In genomic region chr3:108103040-108103751, GRCh38 we compare ENCODE assay signal across 19 cellular contexts. TPM values are rescaled to one million over a fixed set of nuclear protein-coding genes. Genes with fewer than 3 reads are reported as not detected.
DNase-seq lines count a peak whose midpoint lies in the region; ATAC-seq and TF ChIP-seq lines count a peak whose summit lies in the region.
"Had no signal": no experiment of that assay in that cellular context is flagged by ENCODE, and none has a peak within 500 bp of the region (broad histone marks: within the 10 kb centered on the region; RNA-seq: fewer than 3 reads in every experiment).

No MANE protein-coding gene starts in this region.

- no peaks in the 10 kb centered on the region for H3K9me3 ChIP-seq in aorta (ENCODE audit: control insufficient read depth, low read length)
- H3K9me3 ChIP-seq: upper lobe of right lung had no signal

- peak overlapping the region; percentile 99; the same call in 1 of the 2 replicates for H3K27ac ChIP-seq in KMS-11
- no peak overlapping the region for H3K27ac ChIP-seq in aorta (ENCODE audit: low read depth in 1 of 2, low read length in 2 of 2)
- H3K27ac ChIP-seq: parathyroid adenoma, upper lobe of right lung had no signal

- no peak overlapping the region for H3K9ac ChIP-seq in KMS-11
- H3K9ac ChIP-seq: parathyroid adenoma had no signal

- H3K79me2 ChIP-seq in KMS-11 (ENCODE audit: insufficient read depth, low read depth): no peaks in the 10 kb centered on the region
- H3K79me2 ChIP-seq: parathyroid adenoma had no signal

- intact Hi-C loops in left colon (cut with DNase I, micrococcal nuclease) (loop anchor here in 1 of 2 donors (10.0 kb wide), 1 partner anchor 112 kb away; no protein-coding TSS in a partner anchor), sciatic nerve (cut with DNase I) (no loop called here), aorta (cut with DNase I) (no loop called here)

- H3K27me3 ChIP-seq in KMS-11 (ENCODE audit: insufficient read depth, low read depth) (no peaks in the 10 kb centered on the region), aorta (ENCODE audit: control insufficient read depth in 1 of 2, insufficient read depth in 2 of 2, low read length in 1 of 2) (no peaks in the 10 kb centered on the region)
- H3K27me3 ChIP-seq: upper lobe of right lung had no signal

- no peak overlapping the region for H2AFZ ChIP-seq in KMS-11 (ENCODE audit: low read depth)
- H2AFZ ChIP-seq: parathyroid adenoma had no signal

- no peak for TF ChIP-seq CTCF in KMS-11 (conservative IDR thresholded peaks at IDR 0.05; ENCODE audit: low read depth, low read length)

- ATAC-seq in left colon (peak; percentile 59), sciatic nerve (peak; percentile 55), GM21529 (IDR thresholded peaks at IDR 0.05; ENCODE audit: unreplicated experiment) (no peak), HG03354 (IDR thresholded peaks at IDR 0.05; ENCODE audit: poor library complexity, severe bottlenecking, unreplicated experiment) (no peak), aorta (ENCODE audit: low FRiP score) (no peak)
- ATAC-seq: activated CD8-positive, alpha-beta T cell treated with anti-CD3 and anti-CD28 coated beads, Interleukin-2, amount 10 ng/mL, durations not matched to agents 7 days and 5 days; T-cell had no signal

- peak; percentile 18 for DNase-seq in UCSD-AML1 (lab: John Stamatoyannopoulos, UW; ENCODE audit: unreplicated experiment)
- no peak for DNase-seq in left colon
- no peak for DNase-seq in sciatic nerve (ENCODE audit: low spot score)
- no peak for DNase-seq in DMS79 (lab: John Stamatoyannopoulos, UW)
- no peak for DNase-seq in aorta
- DNase-seq: activated CD4-positive, CD25-positive, alpha-beta regulatory T cell; activated CD8-positive, alpha-beta T cell treated with anti-CD3 and anti-CD28 coated beads, Interleukin-2, amount 10 ng/mL, durations not matched to agents 7 days and 5 days; activated naive CD4-positive, alpha-beta T cell treated with anti-CD3 and anti-CD28 coated beads for 36 hours; activated T-cell treated with anti-CD3 and anti-CD28 coated beads, Interleukin-2, amount 50 U/mL, for 24 hours; effector memory CD4-positive, alpha-beta T cell; MM.1S; NCI-H2029 treated with DMSO at 0.1 percent for 48 hours; NCI-H510A; T-cell; upper lobe of right lung had no signal

- no peaks in the 10 kb centered on the region for H4K20me1 ChIP-seq in KMS-11 (ENCODE audit: insufficient read depth)

- 91% methylated on average over 7 of the region's 7 CpGs for WGBS in aorta, 2 donors

- H3K4me1 ChIP-seq in KMS-11 (ENCODE audit: low read depth, poor library complexity, severe bottlenecking): peaks cover 50% of the 10 kb centered on the region
- no peaks in the 10 kb centered on the region for H3K4me1 ChIP-seq in aorta (ENCODE audit: control insufficient read depth in 1 of 2, insufficient read depth in 2 of 2, low read length in 2 of 2)
- H3K4me1 ChIP-seq: parathyroid adenoma, upper lobe of right lung had no signal

- H3K4me2 ChIP-seq in KMS-11: peak overlapping the region; percentile 64

- H3K4me3 ChIP-seq in KMS-11 (IDR thresholded peaks at IDR 0.05; ENCODE audit: insufficient read depth, low read depth, low read length) (no peak overlapping the region), aorta (ENCODE audit: low read length in 2 of 2) (no peak overlapping the region)
- H3K4me3 ChIP-seq: upper lobe of right lung had no signal

- H3K36me3 ChIP-seq in KMS-11 (ENCODE audit: insufficient read depth): no peaks in the 10 kb centered on the region
- no peaks in the 10 kb centered on the region for H3K36me3 ChIP-seq in aorta (ENCODE audit: control insufficient read depth in 1 of 2, insufficient read depth in 2 of 2, low read length in 1 of 2)
- H3K36me3 ChIP-seq: upper lobe of right lung had no signal

RNA-seq across cellular contexts. Expression of gene CD47, which starts 12.4 kb away (rescaled TPM):
- total RNA-seq in left colon (10 to 100 TPM; 71.1 to 81.3 TPM), sciatic nerve (88.3 TPM), aorta (10 to 100 TPM; 79.0 to 96.7 TPM)
- polyA plus RNA-seq in aorta: 10 to 100 TPM; 14.9 to 38.8 TPM

Comparison
In these comparisons a context has a peak if more than half of its experiments do, and no peak if none do; other contexts are left out.
1. ATAC-seq: peak in left colon (single experiment) and sciatic nerve (single experiment); none in GM21529 (single experiment), HG03354 (single experiment) and aorta (single experiment).